1 cellular context compared by ENCODE assay signal in the genomic region with DNA sequence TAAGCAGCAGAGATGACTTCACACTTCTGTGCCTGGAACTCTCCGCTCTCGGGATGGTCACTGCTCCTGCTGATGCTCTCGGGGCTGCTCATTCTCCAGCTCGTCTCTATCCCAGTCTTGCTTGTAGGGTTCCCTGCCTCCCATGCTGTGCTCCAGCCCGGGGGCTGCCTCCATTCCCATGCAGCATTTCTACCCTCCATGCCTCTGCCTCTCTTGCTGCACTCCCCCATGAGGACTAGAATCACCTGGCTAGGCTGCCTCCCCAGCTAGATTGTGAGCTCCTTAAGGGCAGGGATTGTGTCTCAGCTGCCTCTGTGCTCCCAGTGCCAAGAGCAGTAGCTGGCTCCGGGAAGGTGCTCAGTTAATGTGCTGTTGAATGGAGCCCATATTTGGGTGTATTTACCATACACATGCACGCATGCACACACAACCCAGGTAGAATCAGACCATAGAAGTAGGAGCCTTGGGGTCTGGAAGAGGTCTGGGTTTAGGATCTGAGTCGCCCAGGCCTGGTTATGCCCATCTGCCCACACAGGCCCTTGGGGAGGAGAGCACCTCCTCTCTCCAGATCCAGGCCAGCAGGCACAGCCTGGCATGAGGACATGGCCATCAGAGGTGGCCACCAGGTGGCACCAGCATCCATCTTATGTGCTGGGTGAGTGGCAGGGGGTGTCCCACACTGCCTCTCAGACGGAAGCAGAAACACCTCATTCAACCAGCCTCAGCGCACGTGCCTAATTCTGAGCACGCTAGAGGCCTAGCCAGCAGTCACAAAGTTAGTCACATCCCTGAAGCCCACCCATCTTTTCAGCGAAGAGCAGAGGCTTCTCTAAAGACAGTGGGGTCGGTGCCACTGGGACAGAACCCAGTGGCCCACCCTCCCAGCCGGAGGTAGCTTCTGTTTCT.
TF ChIP-seq lines count a peak whose summit lies in the region.

No MANE protein-coding gene starts in this region.

TF ChIP-seq in A549, 52 proteins besides CTCF, POLR2A, EP300 and RAD21 (continued from another document):
- TF ChIP-seq CHD2 (IDR thresholded peaks at IDR 0.05; ENCODE audit: low read length, partially characterized antibody): no peak
- no peak for TF ChIP-seq KDM5A (IDR thresholded peaks at IDR 0.05)
- TF ChIP-seq SREBF2 (IDR thresholded peaks at IDR 0.05): no peak
- no peak for TF ChIP-seq KDM1A (IDR thresholded peaks at IDR 0.05; ENCODE audit: low read depth)
- TF ChIP-seq NPAS2 (CRISPR knock-in tag; IDR thresholded peaks at IDR 0.05; ENCODE audit: borderline replicate concordance): 0 out of 2 replicates have a peak, but pooled peaks have one; percentile 10
- 0 out of 2 replicates have a peak, but pooled peaks have one; percentile 65 for TF ChIP-seq HEYL (CRISPR knock-in tag; IDR thresholded peaks at IDR 0.05)
- no peak for TF ChIP-seq EHMT2 (IDR thresholded peaks at IDR 0.05; ENCODE audit: low read depth)
- peak; percentile 43; the same call in 1 of the 2 replicates for TF ChIP-seq HOXB5 (CRISPR knock-in tag; IDR thresholded peaks at IDR 0.05)
- TF ChIP-seq, protein P1, sequence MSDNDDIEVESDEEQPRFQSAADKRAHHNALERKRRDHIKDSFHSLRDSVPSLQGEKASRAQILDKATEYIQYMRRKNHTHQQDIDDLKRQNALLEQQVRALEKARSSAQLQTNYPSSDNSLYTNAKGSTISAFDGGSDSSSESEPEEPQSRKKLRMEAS (IDR thresholded peaks at IDR 0.05): peak; percentile 97
- peak; percentile 90 for TF ChIP-seq BHLHE40 (IDR thresholded peaks at IDR 0.05; ENCODE audit: low read depth, low read length)
- no peak for TF ChIP-seq FOSL2 (IDR thresholded peaks at IDR 0.05)
- no peak for TF ChIP-seq FOSL2 (CRISPR knock-in tag; IDR thresholded peaks at IDR 0.05)
- TF ChIP-seq PHF8 (IDR thresholded peaks at IDR 0.05; ENCODE audit: borderline replicate concordance, low read depth): no peak
- TF ChIP-seq, protein P2, sequence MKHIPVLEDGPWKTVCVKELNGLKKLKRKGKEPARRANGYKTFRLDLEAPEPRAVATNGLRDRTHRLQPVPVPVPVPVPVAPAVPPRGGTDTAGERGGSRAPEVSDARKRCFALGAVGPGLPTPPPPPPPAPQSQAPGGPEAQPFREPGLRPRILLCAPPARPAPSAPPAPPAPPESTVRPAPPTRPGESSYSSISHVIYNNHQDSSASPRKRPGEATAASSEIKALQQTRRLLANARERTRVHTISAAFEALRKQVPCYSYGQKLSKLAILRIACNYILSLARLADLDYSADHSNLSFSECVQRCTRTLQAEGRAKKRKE (CRISPR knock-in tag; IDR thresholded peaks at IDR 0.05; ENCODE audit: low read depth): 0 out of 2 replicates have a peak, but pooled peaks have one; percentile 58
- TF ChIP-seq SMC3 (IDR thresholded peaks at IDR 0.05): peak; percentile 95
- TF ChIP-seq RFX5 (IDR thresholded peaks at IDR 0.05): 0 out of 2 replicates have a peak, but pooled peaks have one; percentile 20
